ENCODE assay signal across 8 cellular contexts in genomic region chr1:32539584-32540571, GRCh38. TPM values are rescaled to one million over a fixed set of nuclear protein-coding genes. Genes with fewer than 3 reads are reported as not detected.
DNase-seq lines count a peak whose midpoint lies in the region; ATAC-seq and TF ChIP-seq lines count a peak whose summit lies in the region.

No MANE protein-coding gene starts in this region.

- H3K9me3 Mint-ChIP-seq in IgD-negative memory B cell, result no peaks in the 10 kb centered on the region

- peak overlapping the region in 1 of 3 donors; percentile 93 for H3K27ac Mint-ChIP-seq in IgD-negative memory B cell

- TF ChIP-seq CTCF in liver (IDR thresholded peaks at IDR 0.05; ENCODE audit: low read depth, low read length, missing input control) (no peak), stomach (IDR thresholded peaks at IDR 0.05) (no peak)

- no peak for ATAC-seq in GM18498 (IDR thresholded peaks at IDR 0.05; ENCODE audit: unreplicated experiment)
- ATAC-seq in HG02588 (IDR thresholded peaks at IDR 0.05; ENCODE audit: unreplicated experiment), result no peak

- 7% methylated on average over 102 of the region's 102 CpGs for WGBS in liver
- 3 to 17% (median 4%) methylated on average over 21 to 89 of the region's 102 CpGs for WGBS in stomach, 5 donors

- H3K27ac ChIP-seq in effector memory CD4-positive, alpha-beta T cell (ENCODE audit: insufficient read depth, low read length, poor library complexity, severe bottlenecking), result no peak overlapping the region
- H3K27ac ChIP-seq in liver (ENCODE audit: low read depth in 1 of 2, low read length in 2 of 2) (peak overlapping the region in 1 of 2 donors; percentile 39), stomach (peak overlapping the region; percentile 75 to 87 (median 84))

- H3K27me3 ChIP-seq in effector memory CD4-positive, alpha-beta T cell (replicated peaks; ENCODE audit: control insufficient read depth, insufficient read depth, low read length, poor library complexity, severe bottlenecking), result peaks cover 16% of the 10 kb centered on the region
- no peaks in the 10 kb centered on the region for H3K27me3 ChIP-seq in liver (ENCODE audit: control insufficient read depth in 4 of 4, insufficient read depth in 4 of 4, low read length in 3 of 4)
- H3K27me3 ChIP-seq in stomach, result peaks cover 0 to 4% (median 0%) of the 10 kb centered on the region in 3 donors

- H3K9me3 ChIP-seq in effector memory CD4-positive, alpha-beta T cell (ENCODE audit: control insufficient read depth, low read length), result no peaks in the 10 kb centered on the region
- no peaks in the 10 kb centered on the region for H3K9me3 ChIP-seq in liver (ENCODE audit: control insufficient read depth in 4 of 4, low read length in 3 of 4)
- H3K9me3 ChIP-seq in stomach, result no peaks in the 10 kb centered on the region

- intact Hi-C loops in stomach (cut with DNase I; ENCODE audit: low total_unique reads), result no loop called here

- peak overlapping the region; percentile 79 to 91 (median 88) for H3K4me3 Mint-ChIP-seq in IgD-negative memory B cell

- H3K9ac ChIP-seq in liver (ENCODE audit: low read depth in 1 of 2, low read length in 2 of 2), result peak overlapping the region in 1 of 2 donors; percentile 15

- H3K36me3 Mint-ChIP-seq in IgD-negative memory B cell, result no peaks in the 10 kb centered on the region

- TF ChIP-seq POLR2A in stomach (IDR thresholded peaks at IDR 0.05), result no peak

- H3K27me3 Mint-ChIP-seq in IgD-negative memory B cell, result peaks cover 48% of the 10 kb centered on the region

- DNase-seq in Daoy (ENCODE audit: low read depth) (peak; percentile 63), T1000 (lab: John Stamatoyannopoulos, UW) (peak; percentile 8), stomach (peak; percentile 34)
- no peak for DNase-seq in effector memory CD4-positive, alpha-beta T cell

- H3K4me1 Mint-ChIP-seq in IgD-negative memory B cell, result peaks cover 13 to 16% (median 15%) of the 10 kb centered on the region in 3 donors

- TF ChIP-seq EP300 in stomach (IDR thresholded peaks at IDR 0.05), result no peak

- TF ChIP-seq RAD21 in liver (IDR thresholded peaks at IDR 0.05), result no peak

- H3K4me3 ChIP-seq in effector memory CD4-positive, alpha-beta T cell (ENCODE audit: insufficient read depth, low read depth, low read length, poor library complexity, severe bottlenecking), result peak overlapping the region; percentile 48
- H3K4me3 ChIP-seq in liver (ENCODE audit: low read depth in 1 of 3, low read length in 3 of 3) (peak overlapping the region; percentile 71 to 89 (median 79)), stomach (peak overlapping the region; percentile 67 to 80 (median 70))

- H3K36me3 ChIP-seq in effector memory CD4-positive, alpha-beta T cell (ENCODE audit: control insufficient read depth, insufficient read depth, low read length), result no peaks in the 10 kb centered on the region
- H3K36me3 ChIP-seq in liver (ENCODE audit: control insufficient read depth in 4 of 4, insufficient read depth in 3 of 4, low read depth in 1 of 4, low read length in 3 of 4) (no peaks in the 10 kb centered on the region), stomach (no peaks in the 10 kb centered on the region)

- peaks cover 6% of the 10 kb centered on the region for H3K4me1 ChIP-seq in effector memory CD4-positive, alpha-beta T cell (ENCODE audit: control insufficient read depth, insufficient read depth, low read length, poor library complexity, severe bottlenecking)
- H3K4me1 ChIP-seq in liver (ENCODE audit: control insufficient read depth in 4 of 4, insufficient read depth in 4 of 4, low read length in 3 of 4), result peaks cover 0 to 17% (median 6%) of the 10 kb centered on the region in 4 donors
- peaks cover 11 to 30% (median 26%) of the 10 kb centered on the region in 4 donors for H3K4me1 ChIP-seq in stomach

TF ChIP-seq in liver, 16 proteins besides CTCF, POLR2A, EP300 and RAD21:
- TF ChIP-seq JUND (IDR thresholded peaks at IDR 0.05), result no peak
- no peak for TF ChIP-seq TAF1 (conservative IDR thresholded peaks at IDR 0.05)
- TF ChIP-seq, protein P1, sequence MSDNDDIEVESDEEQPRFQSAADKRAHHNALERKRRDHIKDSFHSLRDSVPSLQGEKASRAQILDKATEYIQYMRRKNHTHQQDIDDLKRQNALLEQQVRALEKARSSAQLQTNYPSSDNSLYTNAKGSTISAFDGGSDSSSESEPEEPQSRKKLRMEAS (IDR thresholded peaks at IDR 0.05), result no peak
- TF ChIP-seq RXRA (IDR thresholded peaks at IDR 0.05), result no peak
- TF ChIP-seq HNF4G (IDR thresholded peaks at IDR 0.05), result no peak
- TF ChIP-seq FOXA1 (IDR thresholded peaks at IDR 0.05), result no peak

RNA-seq across cellular contexts. Expression of gene ZBTB8A, which starts 0.7 kb away (rescaled TPM):
- 3.2 and 6.2 TPM in 2 replicates for total RNA-seq in Daoy (2014; rRNA removed; shearing (Covaris generic))
- polyA plus RNA-seq in IgD-negative memory B cell (0.14 TPM), liver (1 to 10 TPM; 1.2 to 1.3 TPM), stomach (1 to 10 TPM; 1.6 to 4.1 (median 2.1) TPM)
- total RNA-seq in liver (1 to 10 TPM in 1 of 2 donors, under 1 TPM in 1; 0.93 to 3.3 TPM), stomach (10 to 100 TPM in 1 of 5 donors, 1 to 10 TPM in 2, under 1 TPM in 2; 0.58 to 23.9 (median 6.5) TPM)

Comparison
In these comparisons a context has a peak if more than half of its experiments do, and no peak if none do; other contexts are left out.
1. DNase-seq: peak in Daoy (single experiment), T1000 (single experiment) and stomach (single experiment); none in effector memory CD4-positive, alpha-beta T cell (0 of 3).
2. Peak in every context shown above with its lines, with median percentiles within 50 percentile points of each other: H3K4me3 ChIP-seq.